In the genomic region with DNA sequence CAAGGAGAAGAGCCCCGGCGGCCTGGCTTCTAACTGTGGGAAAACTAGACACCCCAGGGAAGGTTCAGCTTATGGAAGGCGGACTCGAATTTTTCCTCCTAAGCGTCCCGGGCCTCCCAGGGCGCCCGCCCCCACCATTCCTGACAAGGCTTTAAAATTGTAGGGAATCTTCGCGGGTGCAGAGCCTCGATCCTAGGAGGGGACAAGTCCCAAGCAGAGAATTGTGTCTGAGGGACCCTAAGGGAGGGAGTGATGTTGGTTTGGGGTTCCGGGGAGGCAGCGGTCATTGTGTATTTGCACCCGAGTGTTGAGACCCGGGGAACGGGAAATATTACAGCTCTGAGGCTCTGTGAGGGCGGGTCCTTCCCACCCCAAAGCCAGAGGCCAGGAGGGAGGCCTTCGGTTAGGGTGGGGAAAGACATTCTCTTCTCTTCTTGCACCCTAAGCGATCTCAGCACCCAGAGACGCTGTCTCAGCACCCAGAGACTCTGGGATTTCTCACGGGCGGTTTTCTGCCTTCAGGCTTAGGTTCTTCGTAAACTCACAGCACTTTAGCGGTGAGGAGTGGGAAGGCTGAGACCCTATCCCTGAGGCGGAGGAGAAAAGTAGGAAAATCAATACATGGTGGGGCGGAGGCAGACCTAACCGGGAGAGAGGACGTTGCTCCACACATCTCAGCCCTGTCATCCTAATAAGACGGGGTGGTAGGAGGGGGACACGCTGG, we compare ENCODE assay signal across 10 cellular contexts. TPM values are rescaled to one million over a fixed set of nuclear protein-coding genes. Genes with fewer than 3 reads are reported as not detected.
DNase-seq lines count a peak whose midpoint lies in the region; ATAC-seq and TF ChIP-seq lines count a peak whose summit lies in the region.
"Had no signal": no experiment of that assay in that cellular context is flagged by ENCODE, and none has a peak within 500 bp of the region (broad histone marks: within the 10 kb centered on the region; RNA-seq: fewer than 3 reads in every experiment).

No MANE protein-coding gene starts in this region.

- in situ Hi-C loops in brain microvascular endothelial cell (cut with HindIII; ENCODE audit: low pct_ligation_motif_present, low sequenced_read_pairs) (loop anchor here (25.0 kb wide), 1 partner anchor 511 kb away; no protein-coding TSS in a partner anchor), HAP-1 (cut with MboI; ENCODE audit: low sequenced_read_pairs) (loop anchor here (10.0 to 25.0 kb wide), 2 partner anchors 464 to 816 kb away; no protein-coding TSS in a partner anchor)

- H3K4me3 ChIP-seq in right cardiac atrium (ENCODE audit: low read length) (peak overlapping the region; percentile 7), brain microvascular endothelial cell (ENCODE audit: low read depth, low read length) (peak overlapping the region; percentile 40), HAP-1 (no peak overlapping the region)

- H3K9me3 Mint-ChIP-seq in naive thymus-derived CD8-positive, alpha-beta T cell = peaks cover 0 to 3% (median 0%) of the 10 kb centered on the region in 9 donors

- WGBS in right cardiac atrium = 51% methylated on average over 30 of the region's 30 CpGs

- H3K27ac ChIP-seq in right cardiac atrium (ENCODE audit: low read length) (no peak overlapping the region), brain microvascular endothelial cell (no peak overlapping the region)

- H3K36me3 Mint-ChIP-seq in naive thymus-derived CD8-positive, alpha-beta T cell = peaks cover 0 to 8% (median 7%) of the 10 kb centered on the region in 3 donors

- H3K36me3 ChIP-seq in brain microvascular endothelial cell (replicated peaks) (peaks cover 18% of the 10 kb centered on the region), HAP-1 (replicated peaks) (no peaks in the 10 kb centered on the region; the same call in 1 of the 2 replicates)

- H3K9me3 ChIP-seq in right cardiac atrium (ENCODE audit: control insufficient read depth, low read length) (no peaks in the 10 kb centered on the region), HAP-1 (no peaks in the 10 kb centered on the region)

- peaks cover 40 to 70% (median 58%) of the 10 kb centered on the region in 5 donors for H3K27me3 Mint-ChIP-seq in naive thymus-derived CD8-positive, alpha-beta T cell

- POLR2A ChIA-PET in naive thymus-derived CD8-positive, alpha-beta T cell (lab: Charles Lee) = interaction anchor here (0.5 to 2.6 kb wide), 2 partner anchors 10 to 326 kb away, joined by 3 to 7 read pairs; no protein-coding TSS in a partner anchor

- no peak for ATAC-seq in right cardiac atrium
- ATAC-seq in naive thymus-derived CD8-positive, alpha-beta T cell = no peak
- ATAC-seq in GM21423 (IDR thresholded peaks at IDR 0.05; ENCODE audit: unreplicated experiment) = no peak

- H3K4me1 ChIP-seq in right cardiac atrium (ENCODE audit: control insufficient read depth, insufficient read depth, low read length) (peaks cover 12% of the 10 kb centered on the region), HAP-1 (no peaks in the 10 kb centered on the region; the same call in 1 of the 2 replicates)

- DNase-seq in right cardiac atrium = no peak
- DNase-seq in cardiac septum (ENCODE audit: low spot score) = no peak
- DNase-seq in brain microvascular endothelial cell = no peak
- no peak for DNase-seq in naive thymus-derived CD8-positive, alpha-beta T cell
- DNase-seq in NK-92 treated with Interleukin-12 subunit alpha and Interleukin-12 subunit beta, amount 100 ng/mL, for 24 hours (lab: John Stamatoyannopoulos, UW) = no peak
- DNase-seq in HAP-1 (ENCODE audit: low spot score in 2 of 2) = no peak
- no peak for DNase-seq in HT-29 (ENCODE audit: low spot score)
- DNase-seq: COR-L47, NCI-H2171 treated with DMSO at 0.1 percent for 48 hours had no signal

- intact Hi-C loops in right cardiac atrium (cut with DNase I) (loop anchor here in 2 of 4 donors (5.0 to 10.0 kb wide), 3 partner anchors 356 to 511 kb away; no protein-coding TSS in a partner anchor), cardiac septum (cut with DNase I) (no loop called here)

- peak overlapping the region in 3 of 10 donors; percentile 43 to 67 (median 53) for H3K27ac Mint-ChIP-seq in naive thymus-derived CD8-positive, alpha-beta T cell

- H3K4me1 Mint-ChIP-seq in naive thymus-derived CD8-positive, alpha-beta T cell = peaks cover 20 to 50% (median 39%) of the 10 kb centered on the region in 4 donors

- peak overlapping the region; percentile 29 to 97 (median 66) for H3K4me3 Mint-ChIP-seq in naive thymus-derived CD8-positive, alpha-beta T cell

- no peak for TF ChIP-seq CTCF in brain microvascular endothelial cell (IDR thresholded peaks at IDR 0.05; ENCODE audit: low read depth, low read length, missing control alignments)

- H3K27me3 ChIP-seq in right cardiac atrium (ENCODE audit: control insufficient read depth, insufficient read depth) (no peaks in the 10 kb centered on the region), brain microvascular endothelial cell (replicated peaks) (no peaks in the 10 kb centered on the region), HAP-1 (ENCODE audit: low read depth) (no peaks in the 10 kb centered on the region)

RNA-seq across cellular contexts. Expression of gene OSR1, which starts 7.6 kb away (rescaled TPM):
- total RNA-seq in right cardiac atrium = 10 to 100 TPM in 1 of 4 donors, 1 to 10 TPM in 3; 5.7 to 26.5 (median 8.7) TPM
- polyA plus RNA-seq in right cardiac atrium = 9.6 TPM
- 1.4 TPM for total RNA-seq in cardiac septum
- not detected for total RNA-seq in naive thymus-derived CD8-positive, alpha-beta T cell
- not detected for polyA plus RNA-seq in naive thymus-derived CD8-positive, alpha-beta T cell
- 8.0 and 8.9 TPM in 2 replicates for total RNA-seq in HT-29 (2014; rRNA removed; shearing (Covaris generic))
